ENCODE assay signal across 8 cellular contexts in genomic region chr14:105419055-105419304, GRCh38. TPM values are rescaled to one million over a fixed set of nuclear protein-coding genes. Genes with fewer than 3 reads are reported as not detected.
DNase-seq lines count a peak whose midpoint lies in the region; ATAC-seq and TF ChIP-seq lines count a peak whose summit lies in the region.

No MANE protein-coding gene starts in this region.

- ATAC-seq in SK-N-SH treated with all-trans-retinoic acid at 6 μM for 48 hours = no peak

- H3K4me1 ChIP-seq in SK-N-SH (ENCODE audit: control insufficient read depth in 1 of 2, insufficient read depth in 2 of 2, low read depth in 1 of 2, low read length in 1 of 2) = peaks cover 12 to 48% of the 10 kb centered on the region in 2 experiments; a peak in 3 of 4 replicates
- peaks cover 49% of the 10 kb centered on the region for H3K4me1 ChIP-seq in suprapubic skin

- H3K4me3 ChIP-seq in SK-N-SH (ENCODE audit: low read depth in 2 of 2, low read length in 1 of 2) (peak overlapping the region; percentile 66 to 67), suprapubic skin (peak overlapping the region; percentile 72)

- peaks cover 44% of the 10 kb centered on the region for H3K79me2 ChIP-seq in SK-N-SH (ENCODE audit: insufficient read depth)

- no peaks in the 10 kb centered on the region for H3K9me2 ChIP-seq in SK-N-SH

- peak overlapping the region; percentile 67 for H3K4me3 Mint-ChIP-seq in activated T-helper 2 cell treated with anti-CD3 and anti-CD28 coated beads, Interferon-gamma antibody, Interleukin-2, Interleukin-4, amounts not matched to agents 10 μg/mL and 5 μg/mL and 100 μg/mL, durations not matched to agents 14 hours and 24 hours and 36 hours (ENCODE audit: low read depth)
- H3K4me3 Mint-ChIP-seq in immature natural killer cell = peak overlapping the region; percentile 42 to 80 (median 67)

- TF ChIP-seq POLR2A in suprapubic skin (IDR thresholded peaks at IDR 0.05) = no peak

- no peak overlapping the region for H3K27ac Mint-ChIP-seq in activated T-helper 2 cell treated with anti-CD3 and anti-CD28 coated beads, Interferon-gamma antibody, Interleukin-2, Interleukin-4, amounts not matched to agents 10 μg/mL and 5 μg/mL and 100 μg/mL, durations not matched to agents 14 hours and 24 hours and 36 hours
- peak overlapping the region in 3 of 6 donors; percentile 7 to 30 (median 21) for H3K27ac Mint-ChIP-seq in immature natural killer cell

- TF ChIP-seq EP300 in SK-N-SH (IDR thresholded peaks at IDR 0.05; ENCODE audit: borderline replicate concordance in 1 of 2, low read depth in 1 of 2, low read length in 1 of 2) (no peak), suprapubic skin (IDR thresholded peaks at IDR 0.05) (no peak)

- peaks cover 14% of the 10 kb centered on the region for H3K4me1 Mint-ChIP-seq in activated T-helper 2 cell treated with anti-CD3 and anti-CD28 coated beads, Interferon-gamma antibody, Interleukin-2, Interleukin-4, amounts not matched to agents 10 μg/mL and 5 μg/mL and 100 μg/mL, durations not matched to agents 14 hours and 24 hours and 36 hours (ENCODE audit: low read depth)
- H3K4me1 Mint-ChIP-seq in immature natural killer cell = peaks cover 32 to 41% of the 10 kb centered on the region in 2 donors

- peak overlapping the region; percentile 90 for H3K4me2 ChIP-seq in SK-N-SH

- POLR2A ChIA-PET in SK-N-SH (lab: Yijun Ruan, JAX) = no interaction called here

- H3K36me3 ChIP-seq in SK-N-SH (replicated peaks in 1 of 2; ENCODE audit: control insufficient read depth in 1 of 2, insufficient read depth in 2 of 2, low read length in 1 of 2) = no peaks in the 10 kb centered on the region
- H3K36me3 ChIP-seq in suprapubic skin = no peaks in the 10 kb centered on the region

- H3K27me3 ChIP-seq in SK-N-SH (ENCODE audit: insufficient read depth) (no peaks in the 10 kb centered on the region), suprapubic skin (no peaks in the 10 kb centered on the region)

- H3K27me3 Mint-ChIP-seq in activated T-helper 2 cell treated with anti-CD3 and anti-CD28 coated beads, Interferon-gamma antibody, Interleukin-2, Interleukin-4, amounts not matched to agents 10 μg/mL and 5 μg/mL and 100 μg/mL, durations not matched to agents 14 hours and 24 hours and 36 hours (ENCODE audit: low read depth) = no peaks in the 10 kb centered on the region
- peaks cover 5 to 6% (median 5%) of the 10 kb centered on the region in 3 donors for H3K27me3 Mint-ChIP-seq in immature natural killer cell (ENCODE audit: low read depth in 3 of 3)

- WGBS in SK-N-SH (ENCODE audit: low lambda C conversion rate) = no CpG with 5 or more reads among the region's 8 CpGs
- 75% methylated on average over 5 of the region's 8 CpGs for WGBS in suprapubic skin

- H3F3A ChIP-seq in SK-N-SH (replicated peaks; ENCODE audit: insufficient read depth) = peaks cover 12% of the 10 kb centered on the region

- intact Hi-C loops in activated T-helper 2 cell treated with anti-CD3 and anti-CD28 coated beads, Interferon-gamma antibody, Interleukin-2, Interleukin-4, amounts not matched to agents 10 μg/mL and 5 μg/mL and 100 μg/mL, durations not matched to agents 14 hours and 24 hours and 36 hours (cut with micrococcal nuclease) = loop anchor here (5.0 kb wide), 1 partner anchor 68 kb away; the partner anchor contains the start of gene CRIP1

- peaks cover 25% of the 10 kb centered on the region for H4K20me1 ChIP-seq in SK-N-SH (ENCODE audit: insufficient read depth)

- no peaks in the 10 kb centered on the region for H3K9me3 Mint-ChIP-seq in activated T-helper 2 cell treated with anti-CD3 and anti-CD28 coated beads, Interferon-gamma antibody, Interleukin-2, Interleukin-4, amounts not matched to agents 10 μg/mL and 5 μg/mL and 100 μg/mL, durations not matched to agents 14 hours and 24 hours and 36 hours
- H3K9me3 Mint-ChIP-seq in immature natural killer cell = no peaks in the 10 kb centered on the region

- H2AFZ ChIP-seq in SK-N-SH (ENCODE audit: low read depth) = peak overlapping the region; percentile 77; the same call in 1 of the 2 replicates

- peak overlapping the region; percentile 76 for H3K9ac ChIP-seq in SK-N-SH

- no peak for TF ChIP-seq RAD21 in SK-N-SH (IDR thresholded peaks at IDR 0.05; ENCODE audit: low read length)

- no peak for TF ChIP-seq CTCF in SK-N-SH (IDR thresholded peaks at IDR 0.05)
- TF ChIP-seq CTCF in suprapubic skin (IDR thresholded peaks at IDR 0.05) = no peak

- DNase-seq in SK-N-SH = no peak
- DNase-seq in activated T-helper 2 cell treated with anti-CD3 and anti-CD28 coated beads, Interferon-gamma antibody, Interleukin-2, Interleukin-4, amounts not matched to agents 10 μg/mL and 5 μg/mL and 100 μg/mL, durations not matched to agents 14 hours and 24 hours and 36 hours (ENCODE audit: low spot score) = no peak
- DNase-seq in immature natural killer cell = no peak
- no peak for DNase-seq in suprapubic skin (ENCODE audit: low spot score in 2 of 2)
- DNase-seq in stimulated activated CD4-positive, alpha-beta T cell treated with anti-CD3 and anti-CD28 coated beads, Interleukin-15, amount 100 ng/mL, for 24 hours = no peak
- no peak for DNase-seq in NCI-H2171 (lab: John Stamatoyannopoulos, UW)
- DNase-seq in A172 (ENCODE audit: low spot score) = no peak

- H3K27ac ChIP-seq in SK-N-SH (ENCODE audit: low read depth in 2 of 2, low read length in 1 of 2) (peak overlapping the region in 1 of 2 experiments; percentile 87; a peak in 2 of 4 replicates), suprapubic skin (no peak overlapping the region)

- H3K36me3 Mint-ChIP-seq in activated T-helper 2 cell treated with anti-CD3 and anti-CD28 coated beads, Interferon-gamma antibody, Interleukin-2, Interleukin-4, amounts not matched to agents 10 μg/mL and 5 μg/mL and 100 μg/mL, durations not matched to agents 14 hours and 24 hours and 36 hours (ENCODE audit: low read depth) = peaks cover 18% of the 10 kb centered on the region
- no peaks in the 10 kb centered on the region for H3K36me3 Mint-ChIP-seq in immature natural killer cell

- CTCF ChIA-PET in SK-N-SH (lab: Yijun Ruan, JAX) = interaction anchor here (1.2 kb wide), 1 partner anchor 62 kb away, joined by 6 read pairs; no protein-coding TSS in a partner anchor

- H3K9me3 ChIP-seq in SK-N-SH = no peaks in the 10 kb centered on the region
- no peaks in the 10 kb centered on the region for H3K9me3 ChIP-seq in suprapubic skin

TF ChIP-seq in SK-N-SH, 30 proteins besides CTCF, POLR2A, EP300 and RAD21 (continues in another document):
- TF ChIP-seq SIN3A (IDR thresholded peaks at IDR 0.05; ENCODE audit: borderline replicate concordance, low read depth, low read length) = no peak
- no peak for TF ChIP-seq TAF1 (IDR thresholded peaks at IDR 0.05; ENCODE audit: borderline replicate concordance, low read depth, low read length)
- no peak for TF ChIP-seq FOXM1 (IDR thresholded peaks at IDR 0.05; ENCODE audit: low read depth)
- no peak for TF ChIP-seq YY1 (IDR thresholded peaks at IDR 0.05; ENCODE audit: low read depth)
- TF ChIP-seq TCF12 (IDR thresholded peaks at IDR 0.05) = no peak

TF ChIP-seq in SK-N-SH treated with all-trans-retinoic acid at 6 μM for 48 hours, 23 proteins besides CTCF, POLR2A, EP300 and RAD21:
- TF ChIP-seq POU6F1 (CRISPR knock-in tag; IDR thresholded peaks at IDR 0.05; ENCODE audit: borderline replicate concordance, low read depth) = no peak

RNA-seq across cellular contexts. Expression of gene MTA1, which starts 0.6 kb away (rescaled TPM):
- 74.8 and 96.3 TPM in 2 replicates for polyA plus RNA-seq in SK-N-SH (2012; rRNA removed)
- polyA plus RNA-seq in SK-N-SH (2012; cell fraction: cytosol; rRNA removed) = 45.4 and 60.6 TPM in 2 replicates
- polyA plus RNA-seq in SK-N-SH (2012; cell fraction: nucleus; rRNA removed) = 499 and 721 TPM in 2 replicates
- total RNA-seq in activated T-helper 2 cell treated with anti-CD3 and anti-CD28 coated beads, Interferon-gamma antibody, Interleukin-2, Interleukin-4, amounts not matched to agents 10 μg/mL and 5 μg/mL and 100 μg/mL, durations not matched to agents 14 hours and 24 hours and 36 hours = 170 and 172 TPM in 2 replicates
- polyA plus RNA-seq in immature natural killer cell = 1 to 10 TPM in 2 of 3 donors, under 1 TPM in 1; 0.82 to 3.0 (median 2.8) TPM
- 100 to 1,000 TPM in 1 of 4 donors, 10 to 100 TPM in 3; 38.1 to 107 (median 59.5) TPM for total RNA-seq in suprapubic skin
- 15.4 and 27.2 TPM in 2 replicates for total RNA-seq in A172 (2014; rRNA removed; shearing (Covaris generic))

RNA-seq across cellular contexts. Expression of gene TEX22, which starts 20.6 kb away (rescaled TPM):
- 0.26 and 0.29 TPM in 2 replicates for polyA plus RNA-seq in SK-N-SH (2012; rRNA removed)
- polyA plus RNA-seq in SK-N-SH (2012; cell fraction: cytosol; rRNA removed) = 0.04 and 0.35 TPM in 2 replicates
- polyA plus RNA-seq in SK-N-SH (2012; cell fraction: nucleus; rRNA removed) = 2.6 TPM in 2 replicates
- total RNA-seq in activated T-helper 2 cell treated with anti-CD3 and anti-CD28 coated beads, Interferon-gamma antibody, Interleukin-2, Interleukin-4, amounts not matched to agents 10 μg/mL and 5 μg/mL and 100 μg/mL, durations not matched to agents 14 hours and 24 hours and 36 hours = 4.7 and 5.0 TPM in 2 replicates
- 1 to 10 TPM in 1 of 3 donors, under 1 TPM in 2; 0.52 to 1.0 (median 0.79) TPM for polyA plus RNA-seq in immature natural killer cell
- under 1 TPM in 1 of 4 donors, not detected in 3; 0.80 TPM for total RNA-seq in suprapubic skin
- 0.17 TPM in 1 of 2 replicates, not detected in the other for total RNA-seq in A172 (2014; rRNA removed; shearing (Covaris generic))

RNA-seq across cellular contexts. Expression of gene CRIP2, which starts 55.6 kb away (rescaled TPM):
- 219 and 335 TPM in 2 replicates for polyA plus RNA-seq in SK-N-SH (2012; rRNA removed)
- 154 and 228 TPM in 2 replicates for polyA plus RNA-seq in SK-N-SH (2012; cell fraction: cytosol; rRNA removed)
- 326 and 608 TPM in 2 replicates for polyA plus RNA-seq in SK-N-SH (2012; cell fraction: nucleus; rRNA removed)
- 0.16 and 0.55 TPM in 2 replicates for total RNA-seq in activated T-helper 2 cell treated with anti-CD3 and anti-CD28 coated beads, Interferon-gamma antibody, Interleukin-2, Interleukin-4, amounts not matched to agents 10 μg/mL and 5 μg/mL and 100 μg/mL, durations not matched to agents 14 hours and 24 hours and 36 hours
- 10 to 100 TPM in 2 of 3 donors, 1 to 10 TPM in 1; 5.7 to 30.2 (median 18.1) TPM for polyA plus RNA-seq in immature natural killer cell
- total RNA-seq in suprapubic skin = 100 to 1,000 TPM in 2 of 4 donors, 10 to 100 TPM in 2; 70.7 to 140 (median 104) TPM
- 195 and 204 TPM in 2 replicates for total RNA-seq in A172 (2014; rRNA removed; shearing (Covaris generic))

Comparison
In these comparisons a context has a peak if more than half of its experiments do, and no peak if none do; other contexts are left out.
1. RNA of gene CRIP2, which starts 55.6 kb away (total RNA-seq): 195 to 204 TPM in A172 and 70.7 to 140 TPM in suprapubic skin; 0.16 to 0.55 TPM in activated T-helper 2 cell treated with anti-CD3 and anti-CD28 coated beads, Interferon-gamma antibody, Interleukin-2, Interleukin-4, amounts not matched to agents 10 μg/mL and 5 μg/mL and 100 μg/mL, durations not matched to agents 14 hours and 24 hours and 36 hours; every median in the first group is over 10 times any median in the second.